ENCODE assay signal across 2 cellular contexts in the genomic region with DNA sequence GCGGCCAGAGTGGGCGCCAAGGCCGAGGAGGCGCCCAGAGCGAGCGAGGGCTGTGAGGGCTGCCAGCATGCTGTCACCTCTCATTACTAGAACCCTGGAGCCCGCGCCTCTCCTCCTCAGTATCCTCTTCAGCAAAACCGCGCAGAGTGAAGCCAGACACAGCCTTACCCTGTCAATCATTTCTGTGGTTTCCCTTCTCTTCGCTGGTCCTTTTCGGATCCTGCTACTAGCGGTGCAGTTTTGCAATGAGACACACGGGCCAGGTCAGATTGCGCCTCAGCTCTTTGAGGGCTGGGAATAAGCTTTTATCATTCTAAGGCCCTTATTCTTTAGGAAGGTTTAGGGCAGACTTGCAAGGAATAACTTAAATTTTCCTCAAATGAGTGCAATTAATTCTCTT.
TF ChIP-seq lines count a peak whose summit lies in the region.

No MANE protein-coding gene starts in this region.

TF ChIP-seq in GM23338, 12 proteins besides CTCF, POLR2A, EP300 and RAD21 (continues in another document):
- TF ChIP-seq STAT1 (IDR thresholded peaks at IDR 0.05; ENCODE audit: unreplicated experiment) (no peak), ETS1 (IDR thresholded peaks at IDR 0.05) (no peak), ZNF462 (CRISPR knock-in tag; IDR thresholded peaks at IDR 0.05) (no peak), EZH2 (IDR thresholded peaks at IDR 0.05; ENCODE audit: low read depth, unreplicated experiment) (no peak), JUNB (IDR thresholded peaks at IDR 0.05; ENCODE audit: unreplicated experiment) (no peak), NANOG (IDR thresholded peaks at IDR 0.05; ENCODE audit: borderline replicate concordance) (no peak), CREB1 (CRISPR knock-in tag; IDR thresholded peaks at IDR 0.05; ENCODE audit: low read depth) (no peak), ZNF114 (CRISPR knock-in tag; IDR thresholded peaks at IDR 0.05) (no peak), EZH2phosphoT487 (IDR thresholded peaks at IDR 0.05; ENCODE audit: unreplicated experiment) (no peak)
- TF ChIP-seq, protein P1, sequence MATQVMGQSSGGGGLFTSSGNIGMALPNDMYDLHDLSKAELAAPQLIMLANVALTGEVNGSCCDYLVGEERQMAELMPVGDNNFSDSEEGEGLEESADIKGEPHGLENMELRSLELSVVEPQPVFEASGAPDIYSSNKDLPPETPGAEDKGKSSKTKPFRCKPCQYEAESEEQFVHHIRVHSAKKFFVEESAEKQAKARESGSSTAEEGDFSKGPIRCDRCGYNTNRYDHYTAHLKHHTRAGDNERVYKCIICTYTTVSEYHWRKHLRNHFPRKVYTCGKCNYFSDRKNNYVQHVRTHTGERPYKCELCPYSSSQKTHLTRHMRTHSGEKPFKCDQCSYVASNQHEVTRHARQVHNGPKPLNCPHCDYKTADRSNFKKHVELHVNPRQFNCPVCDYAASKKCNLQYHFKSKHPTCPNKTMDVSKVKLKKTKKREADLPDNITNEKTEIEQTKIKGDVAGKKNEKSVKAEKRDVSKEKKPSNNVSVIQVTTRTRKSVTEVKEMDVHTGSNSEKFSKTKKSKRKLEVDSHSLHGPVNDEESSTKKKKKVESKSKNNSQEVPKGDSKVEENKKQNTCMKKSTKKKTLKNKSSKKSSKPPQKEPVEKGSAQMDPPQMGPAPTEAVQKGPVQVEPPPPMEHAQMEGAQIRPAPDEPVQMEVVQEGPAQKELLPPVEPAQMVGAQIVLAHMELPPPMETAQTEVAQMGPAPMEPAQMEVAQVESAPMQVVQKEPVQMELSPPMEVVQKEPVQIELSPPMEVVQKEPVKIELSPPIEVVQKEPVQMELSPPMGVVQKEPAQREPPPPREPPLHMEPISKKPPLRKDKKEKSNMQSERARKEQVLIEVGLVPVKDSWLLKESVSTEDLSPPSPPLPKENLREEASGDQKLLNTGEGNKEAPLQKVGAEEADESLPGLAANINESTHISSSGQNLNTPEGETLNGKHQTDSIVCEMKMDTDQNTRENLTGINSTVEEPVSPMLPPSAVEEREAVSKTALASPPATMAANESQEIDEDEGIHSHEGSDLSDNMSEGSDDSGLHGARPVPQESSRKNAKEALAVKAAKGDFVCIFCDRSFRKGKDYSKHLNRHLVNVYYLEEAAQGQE (IDR thresholded peaks at IDR 0.05; ENCODE audit: unreplicated experiment), result no peak

TF ChIP-seq in GM12878, 131 proteins besides CTCF, POLR2A, EP300 and RAD21:
- TF ChIP-seq, protein P2, sequence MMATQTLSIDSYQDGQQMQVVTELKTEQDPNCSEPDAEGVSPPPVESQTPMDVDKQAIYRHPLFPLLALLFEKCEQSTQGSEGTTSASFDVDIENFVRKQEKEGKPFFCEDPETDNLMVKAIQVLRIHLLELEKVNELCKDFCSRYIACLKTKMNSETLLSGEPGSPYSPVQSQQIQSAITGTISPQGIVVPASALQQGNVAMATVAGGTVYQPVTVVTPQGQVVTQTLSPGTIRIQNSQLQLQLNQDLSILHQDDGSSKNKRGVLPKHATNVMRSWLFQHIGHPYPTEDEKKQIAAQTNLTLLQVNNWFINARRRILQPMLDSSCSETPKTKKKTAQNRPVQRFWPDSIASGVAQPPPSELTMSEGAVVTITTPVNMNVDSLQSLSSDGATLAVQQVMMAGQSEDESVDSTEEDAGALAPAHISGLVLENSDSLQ (IDR thresholded peaks at IDR 0.05), result peak; percentile 57
- TF ChIP-seq ETV6 (conservative IDR thresholded peaks at IDR 0.05 in 1 of 2, IDR thresholded peaks at IDR 0.05 in 1 of 2; ENCODE audit: borderline replicate concordance in 1 of 2, low read depth in 1 of 2) (no peak), TCF12 (IDR thresholded peaks at IDR 0.05; ENCODE audit: low read depth, low read length) (no peak)
